ENCODE assay signal across 12 cellular contexts in genomic region chr3:138435840-138436239, GRCh38. TPM values are rescaled to one million over a fixed set of nuclear protein-coding genes. Genes with fewer than 3 reads are reported as not detected.
A peak's percentile ranks its signal among the peaks of the same experiment; 100 is the strongest.
DNase-seq lines count a peak whose midpoint lies in the region; ATAC-seq and TF ChIP-seq lines count a peak whose summit lies in the region.
"Had no signal": no experiment of that assay in that cellular context is flagged by ENCODE, and none has a peak within 500 bp of the region (broad histone marks: within the 10 kb centered on the region; RNA-seq: fewer than 3 reads in every experiment).

No MANE protein-coding gene starts in this region.

- peaks cover 25% of the 10 kb centered on the region for H3K27me3 ChIP-seq in lower lobe of right lung (ENCODE audit: low read depth)

- H3K4me1 ChIP-seq in lower lobe of right lung: peaks cover 35% of the 10 kb centered on the region
- H3K4me1 ChIP-seq: parathyroid adenoma had no signal

- no peaks in the 10 kb centered on the region for H3K9me3 ChIP-seq in lower lobe of right lung

- H3K4me3 ChIP-seq in lower lobe of right lung (peak overlapping the region; percentile 70), skin epidermis (peak overlapping the region in 4 of 7 experiments; percentile 43 to 62 (median 48))

- peak overlapping the region; percentile 74 for H3K27ac ChIP-seq in lower lobe of right lung
- peak overlapping the region in 5 of 21 experiments; percentile 0 to 60 (median 26) for H3K27ac ChIP-seq in skin epidermis
- H3K27ac ChIP-seq: parathyroid adenoma had no signal

- H3K27me3 Mint-ChIP-seq in activated T-cell treated with anti-CD3 and anti-CD28 coated beads, Interleukin-2, amount 50 U/mL, for 24 hours: peaks cover 73% of the 10 kb centered on the region
- peaks cover 56% of the 10 kb centered on the region for H3K27me3 Mint-ChIP-seq in activated T-helper 2 cell treated with anti-CD3 and anti-CD28 coated beads, Interferon-gamma antibody, Interleukin-2, Interleukin-4, amounts not matched to agents 10 μg/mL and 5 μg/mL and 100 μg/mL, durations not matched to agents 14 hours and 24 hours and 36 hours (ENCODE audit: low read depth)

- DNase-seq in activated T-cell treated with anti-CD3 and anti-CD28 coated beads, Interleukin-2, amount 50 U/mL, for 24 hours: no peak
- no peak for DNase-seq in activated T-cell treated with anti-CD3 and anti-CD28 coated beads, Interleukin-2, amount 50 U/mL, for 48 hours
- DNase-seq in activated T-helper 2 cell treated with anti-CD3 and anti-CD28 coated beads, Interferon-gamma antibody, Interleukin-2, Interleukin-4, amounts not matched to agents 10 μg/mL and 5 μg/mL and 100 μg/mL, durations not matched to agents 14 hours and 24 hours and 36 hours (ENCODE audit: low spot score): no peak
- DNase-seq in lower lobe of right lung: no peak
- no peak for DNase-seq in GM10248 (ENCODE audit: extremely low spot score)
- DNase-seq in OCI-M2 (lab: John Stamatoyannopoulos, UW; ENCODE audit: unreplicated experiment): no peak
- DNase-seq: activated naive CD4-positive, alpha-beta T cell treated with Interleukin-2 at 50 U/mL for 16 hours; effector CD8-positive, alpha-beta T cell; SHP77 treated with DMSO at 0.1 percent for 48 hours had no signal

- CTCF ChIA-PET in GM10248 (lab: Yijun Ruan, JAX): no interaction called here

- no peaks in the 10 kb centered on the region for H3K9me3 Mint-ChIP-seq in activated T-cell treated with anti-CD3 and anti-CD28 coated beads, Interleukin-2, amount 50 U/mL, for 24 hours
- H3K9me3 Mint-ChIP-seq in activated T-helper 2 cell treated with anti-CD3 and anti-CD28 coated beads, Interferon-gamma antibody, Interleukin-2, Interleukin-4, amounts not matched to agents 10 μg/mL and 5 μg/mL and 100 μg/mL, durations not matched to agents 14 hours and 24 hours and 36 hours: no peaks in the 10 kb centered on the region

- TF ChIP-seq POLR2A in GM18505 (IDR thresholded peaks at IDR 0.05; ENCODE audit: borderline replicate concordance, extremely low read depth, insufficient read depth, insufficient read length): no peak

- peaks cover 19% of the 10 kb centered on the region for H3K4me1 Mint-ChIP-seq in activated T-cell treated with anti-CD3 and anti-CD28 coated beads, Interleukin-2, amount 50 U/mL, for 24 hours (ENCODE audit: low read depth)
- H3K4me1 Mint-ChIP-seq in activated T-helper 2 cell treated with anti-CD3 and anti-CD28 coated beads, Interferon-gamma antibody, Interleukin-2, Interleukin-4, amounts not matched to agents 10 μg/mL and 5 μg/mL and 100 μg/mL, durations not matched to agents 14 hours and 24 hours and 36 hours (ENCODE audit: low read depth): peaks cover 8% of the 10 kb centered on the region

- H3K4me3 Mint-ChIP-seq in activated T-cell treated with anti-CD3 and anti-CD28 coated beads, Interleukin-2, amount 50 U/mL, for 24 hours: peak overlapping the region; percentile 41
- peak overlapping the region; percentile 38 for H3K4me3 Mint-ChIP-seq in activated T-helper 2 cell treated with anti-CD3 and anti-CD28 coated beads, Interferon-gamma antibody, Interleukin-2, Interleukin-4, amounts not matched to agents 10 μg/mL and 5 μg/mL and 100 μg/mL, durations not matched to agents 14 hours and 24 hours and 36 hours (ENCODE audit: low read depth)

- no peak overlapping the region for H3K27ac Mint-ChIP-seq in activated T-cell treated with anti-CD3 and anti-CD28 coated beads, Interleukin-2, amount 50 U/mL, for 24 hours
- H3K27ac Mint-ChIP-seq in activated T-helper 2 cell treated with anti-CD3 and anti-CD28 coated beads, Interferon-gamma antibody, Interleukin-2, Interleukin-4, amounts not matched to agents 10 μg/mL and 5 μg/mL and 100 μg/mL, durations not matched to agents 14 hours and 24 hours and 36 hours: no peak overlapping the region

- POLR2A ChIA-PET in GM10248 (lab: Yijun Ruan, JAX): no interaction called here

- no peaks in the 10 kb centered on the region for H3K36me3 ChIP-seq in lower lobe of right lung

- TF ChIP-seq CTCF in lower lobe of right lung (IDR thresholded peaks at IDR 0.05) (no peak), GM10248 (IDR thresholded peaks at IDR 0.05; ENCODE audit: control extremely low read depth, extremely low read depth, low read depth, missing control alignments) (no peak)

- no peaks in the 10 kb centered on the region for H3K36me3 Mint-ChIP-seq in activated T-cell treated with anti-CD3 and anti-CD28 coated beads, Interleukin-2, amount 50 U/mL, for 24 hours (ENCODE audit: low read depth)
- no peaks in the 10 kb centered on the region for H3K36me3 Mint-ChIP-seq in activated T-helper 2 cell treated with anti-CD3 and anti-CD28 coated beads, Interferon-gamma antibody, Interleukin-2, Interleukin-4, amounts not matched to agents 10 μg/mL and 5 μg/mL and 100 μg/mL, durations not matched to agents 14 hours and 24 hours and 36 hours (ENCODE audit: low read depth)

- intact Hi-C loops in activated T-helper 2 cell treated with anti-CD3 and anti-CD28 coated beads, Interferon-gamma antibody, Interleukin-2, Interleukin-4, amounts not matched to agents 10 μg/mL and 5 μg/mL and 100 μg/mL, durations not matched to agents 14 hours and 24 hours and 36 hours (cut with micrococcal nuclease): loop anchor here (10.0 kb wide), 1 partner anchor 251 kb away; the partner anchor contains the start of gene ARMC8
- intact Hi-C loops in lower lobe of right lung (cut with DNase I): no loop called here

- ATAC-seq in lower lobe of right lung (peak; percentile 1 to 27), GM18505 (IDR thresholded peaks at IDR 0.05; ENCODE audit: unreplicated experiment) (no peak)

RNA-seq across cellular contexts. Expression of gene ESYT3, which starts 1.4 kb away (rescaled TPM):
- 0.09 and 0.32 TPM in 2 replicates for total RNA-seq in activated T-helper 2 cell treated with anti-CD3 and anti-CD28 coated beads, Interferon-gamma antibody, Interleukin-2, Interleukin-4, amounts not matched to agents 10 μg/mL and 5 μg/mL and 100 μg/mL, durations not matched to agents 14 hours and 24 hours and 36 hours
- total RNA-seq in lower lobe of right lung: 40.3 TPM

Comparison
In these comparisons a context has a peak if more than half of its experiments do, and no peak if none do; other contexts are left out.
1. RNA of gene ESYT3, which starts 1.4 kb away (total RNA-seq): 40.3 TPM in lower lobe of right lung (single experiment); 0.09 to 0.32 TPM in activated T-helper 2 cell treated with anti-CD3 and anti-CD28 coated beads, Interferon-gamma antibody, Interleukin-2, Interleukin-4, amounts not matched to agents 10 μg/mL and 5 μg/mL and 100 μg/mL, durations not matched to agents 14 hours and 24 hours and 36 hours; every median in the first group is over 10 times any median in the second.